ENCODE assay signal across 10 cellular contexts in the genomic region with DNA sequence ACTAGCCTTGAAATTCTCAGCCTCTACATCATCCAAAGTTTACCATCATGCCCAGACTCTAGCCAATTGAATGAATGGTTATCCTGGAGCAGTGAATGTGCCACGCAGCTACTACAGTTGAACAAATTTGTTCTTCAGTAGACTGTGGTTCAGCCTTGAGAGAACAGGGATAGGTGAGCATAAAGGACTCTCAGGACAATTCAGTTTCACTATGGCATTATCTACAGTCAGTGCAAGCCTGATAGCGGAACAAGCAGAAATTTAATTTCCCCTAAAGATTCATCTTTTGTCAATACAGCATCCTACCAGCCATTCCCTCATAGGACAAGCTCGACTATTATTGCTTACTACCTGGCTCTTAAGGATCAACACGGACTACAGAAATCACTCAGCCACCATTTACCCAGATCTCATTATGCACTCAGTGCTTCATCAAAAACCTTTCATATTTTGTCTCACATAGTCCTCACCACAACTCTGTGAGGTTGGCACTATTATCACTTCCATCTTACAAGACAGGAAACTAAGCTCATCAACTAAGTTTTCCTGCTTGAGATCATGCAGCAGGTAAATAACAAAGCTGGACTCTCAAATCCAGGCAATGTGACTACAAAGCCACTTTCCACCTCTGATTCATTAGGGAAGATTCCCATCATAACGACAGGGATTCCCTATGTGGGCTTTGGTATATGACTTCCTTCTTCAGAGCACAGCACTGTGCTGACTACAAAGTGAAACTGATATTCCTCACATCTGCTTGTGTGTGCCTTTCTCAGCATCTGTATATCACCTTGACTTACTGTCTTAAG.
DNase-seq lines count a peak whose midpoint lies in the region; ATAC-seq and TF ChIP-seq lines count a peak whose summit lies in the region.
"Had no signal": no experiment of that assay in that cellular context is flagged by ENCODE, and none has a peak within 500 bp of the region (broad histone marks: within the 10 kb centered on the region; RNA-seq: fewer than 3 reads in every experiment).

No MANE protein-coding gene starts in this region.

- H3K36me3 ChIP-seq in mucosa of descending colon (ENCODE audit: low read depth) = no peaks in the 10 kb centered on the region

- TF ChIP-seq CTCF in mucosa of descending colon (IDR thresholded peaks at IDR 0.05) = no peak
- TF ChIP-seq CTCF in WTC11 (IDR thresholded peaks at IDR 0.05) = no peak

- H3K4me1 ChIP-seq in mucosa of descending colon (ENCODE audit: low read depth) = no peaks in the 10 kb centered on the region

- ATAC-seq in GM18870 (IDR thresholded peaks at IDR 0.05; ENCODE audit: unreplicated experiment) (peak; percentile 87), GM21717 (IDR thresholded peaks at IDR 0.05; ENCODE audit: unreplicated experiment) (peak; percentile 96), HG03520 (IDR thresholded peaks at IDR 0.05; ENCODE audit: unreplicated experiment) (peak; percentile 81), mucosa of descending colon (peak; percentile 67), WTC11 (no peak)

- no peaks in the 10 kb centered on the region for H3K36me3 Mint-ChIP-seq in WTC11

- no peak for DNase-seq in mucosa of descending colon
- DNase-seq in COLO829 (ENCODE audit: low spot score) = no peak
- no peak for DNase-seq in WTC11 (ENCODE audit: low spot score)
- DNase-seq in stimulated activated CD4-positive, alpha-beta T cell treated with anti-CD3 and anti-CD28 coated beads, Interleukin-4, amount 100 ng/mL, for 1 hour = no peak
- DNase-seq in mucosa of gallbladder (ENCODE audit: low spot score) = no peak
- DNase-seq: activated B cell treated with CpG ODN at 0.5 μM for 24 hours, mesenchymal stem cell had no signal

- no peak overlapping the region for H3K4me3 ChIP-seq in mucosa of descending colon

- 0 out of 2 replicates have a peak, but pooled peaks cover 3% of the 10 kb centered on the region for H3K9me3 Mint-ChIP-seq in WTC11
- H3K9me3 Mint-ChIP-seq: activated B cell treated with CpG ODN at 0.5 μM for 24 hours had no signal

- H3K9me3 ChIP-seq in mucosa of descending colon = no peaks in the 10 kb centered on the region

- POLR2A ChIA-PET in WTC11 (lab: Charles Lee) = no interaction called here

- H3K27ac Mint-ChIP-seq in WTC11 = no peak overlapping the region
- H3K27ac Mint-ChIP-seq: activated B cell treated with CpG ODN at 0.5 μM for 24 hours had no signal

- CTCF ChIA-PET in WTC11 (lab: Charles Lee) = no interaction called here

- no peaks in the 10 kb centered on the region for H3K27me3 Mint-ChIP-seq in WTC11 (ENCODE audit: low read depth)
- H3K27me3 Mint-ChIP-seq: activated B cell treated with CpG ODN at 0.5 μM for 24 hours had no signal

- intact Hi-C loops in mucosa of descending colon (cut with DNase I, micrococcal nuclease) = no loop called here

- no peak overlapping the region for H3K4me3 Mint-ChIP-seq in WTC11
- H3K4me3 Mint-ChIP-seq: activated B cell treated with CpG ODN at 0.5 μM for 24 hours had no signal

- no peaks in the 10 kb centered on the region for H3K4me1 Mint-ChIP-seq in WTC11
- H3K4me1 Mint-ChIP-seq: activated B cell treated with CpG ODN at 0.5 μM for 24 hours had no signal

TF ChIP-seq in WTC11, 78 proteins besides CTCF, POLR2A, EP300 and RAD21:
- TF ChIP-seq, protein P1, sequence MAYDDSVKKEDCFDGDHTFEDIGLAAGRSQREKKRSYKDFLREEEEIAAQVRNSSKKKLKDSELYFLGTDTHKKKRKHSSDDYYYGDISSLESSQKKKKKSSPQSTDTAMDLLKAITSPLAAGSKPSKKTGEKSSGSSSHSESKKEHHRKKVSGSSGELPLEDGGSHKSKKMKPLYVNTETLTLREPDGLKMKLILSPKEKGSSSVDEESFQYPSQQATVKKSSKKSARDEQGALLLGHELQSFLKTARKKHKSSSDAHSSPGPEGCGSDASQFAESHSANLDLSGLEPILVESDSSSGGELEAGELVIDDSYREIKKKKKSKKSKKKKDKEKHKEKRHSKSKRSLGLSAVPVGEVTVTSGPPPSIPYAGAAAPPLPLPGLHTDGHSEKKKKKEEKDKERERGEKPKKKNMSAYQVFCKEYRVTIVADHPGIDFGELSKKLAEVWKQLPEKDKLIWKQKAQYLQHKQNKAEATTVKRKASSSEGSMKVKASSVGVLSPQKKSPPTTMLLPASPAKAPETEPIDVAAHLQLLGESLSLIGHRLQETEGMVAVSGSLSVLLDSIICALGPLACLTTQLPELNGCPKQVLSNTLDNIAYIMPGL (CRISPR knock-in tag; IDR thresholded peaks at IDR 0.05) = no peak
- TF ChIP-seq RELA (CRISPR knock-in tag; IDR thresholded peaks at IDR 0.05; ENCODE audit: borderline replicate concordance) = no peak
- no peak for TF ChIP-seq CBFB (CRISPR knock-in tag; IDR thresholded peaks at IDR 0.05; ENCODE audit: low read depth)
- no peak for TF ChIP-seq MYBL2 (CRISPR knock-in tag; IDR thresholded peaks at IDR 0.05)
- no peak for TF ChIP-seq ZNF219 (CRISPR knock-in tag; IDR thresholded peaks at IDR 0.05; ENCODE audit: borderline replicate concordance)
- TF ChIP-seq, protein P2, sequence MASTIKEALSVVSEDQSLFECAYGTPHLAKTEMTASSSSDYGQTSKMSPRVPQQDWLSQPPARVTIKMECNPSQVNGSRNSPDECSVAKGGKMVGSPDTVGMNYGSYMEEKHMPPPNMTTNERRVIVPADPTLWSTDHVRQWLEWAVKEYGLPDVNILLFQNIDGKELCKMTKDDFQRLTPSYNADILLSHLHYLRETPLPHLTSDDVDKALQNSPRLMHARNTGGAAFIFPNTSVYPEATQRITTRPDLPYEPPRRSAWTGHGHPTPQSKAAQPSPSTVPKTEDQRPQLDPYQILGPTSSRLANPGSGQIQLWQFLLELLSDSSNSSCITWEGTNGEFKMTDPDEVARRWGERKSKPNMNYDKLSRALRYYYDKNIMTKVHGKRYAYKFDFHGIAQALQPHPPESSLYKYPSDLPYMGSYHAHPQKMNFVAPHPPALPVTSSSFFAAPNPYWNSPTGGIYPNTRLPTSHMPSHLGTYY (CRISPR knock-in tag; IDR thresholded peaks at IDR 0.05) = no peak
- TF ChIP-seq NFYB (CRISPR knock-in tag; conservative IDR thresholded peaks at IDR 0.05; ENCODE audit: low read depth) = no peak
- TF ChIP-seq NR2C2 (CRISPR knock-in tag; IDR thresholded peaks at IDR 0.05) = no peak
- TF ChIP-seq RORB (CRISPR knock-in tag; IDR thresholded peaks at IDR 0.05) = no peak
- TF ChIP-seq, protein P3, sequence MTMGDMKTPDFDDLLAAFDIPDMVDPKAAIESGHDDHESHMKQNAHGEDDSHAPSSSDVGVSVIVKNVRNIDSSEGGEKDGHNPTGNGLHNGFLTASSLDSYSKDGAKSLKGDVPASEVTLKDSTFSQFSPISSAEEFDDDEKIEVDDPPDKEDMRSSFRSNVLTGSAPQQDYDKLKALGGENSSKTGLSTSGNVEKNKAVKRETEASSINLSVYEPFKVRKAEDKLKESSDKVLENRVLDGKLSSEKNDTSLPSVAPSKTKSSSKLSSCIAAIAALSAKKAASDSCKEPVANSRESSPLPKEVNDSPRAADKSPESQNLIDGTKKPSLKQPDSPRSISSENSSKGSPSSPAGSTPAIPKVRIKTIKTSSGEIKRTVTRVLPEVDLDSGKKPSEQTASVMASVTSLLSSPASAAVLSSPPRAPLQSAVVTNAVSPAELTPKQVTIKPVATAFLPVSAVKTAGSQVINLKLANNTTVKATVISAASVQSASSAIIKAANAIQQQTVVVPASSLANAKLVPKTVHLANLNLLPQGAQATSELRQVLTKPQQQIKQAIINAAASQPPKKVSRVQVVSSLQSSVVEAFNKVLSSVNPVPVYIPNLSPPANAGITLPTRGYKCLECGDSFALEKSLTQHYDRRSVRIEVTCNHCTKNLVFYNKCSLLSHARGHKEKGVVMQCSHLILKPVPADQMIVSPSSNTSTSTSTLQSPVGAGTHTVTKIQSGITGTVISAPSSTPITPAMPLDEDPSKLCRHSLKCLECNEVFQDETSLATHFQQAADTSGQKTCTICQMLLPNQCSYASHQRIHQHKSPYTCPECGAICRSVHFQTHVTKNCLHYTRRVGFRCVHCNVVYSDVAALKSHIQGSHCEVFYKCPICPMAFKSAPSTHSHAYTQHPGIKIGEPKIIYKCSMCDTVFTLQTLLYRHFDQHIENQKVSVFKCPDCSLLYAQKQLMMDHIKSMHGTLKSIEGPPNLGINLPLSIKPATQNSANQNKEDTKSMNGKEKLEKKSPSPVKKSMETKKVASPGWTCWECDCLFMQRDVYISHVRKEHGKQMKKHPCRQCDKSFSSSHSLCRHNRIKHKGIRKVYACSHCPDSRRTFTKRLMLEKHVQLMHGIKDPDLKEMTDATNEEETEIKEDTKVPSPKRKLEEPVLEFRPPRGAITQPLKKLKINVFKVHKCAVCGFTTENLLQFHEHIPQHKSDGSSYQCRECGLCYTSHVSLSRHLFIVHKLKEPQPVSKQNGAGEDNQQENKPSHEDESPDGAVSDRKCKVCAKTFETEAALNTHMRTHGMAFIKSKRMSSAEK (CRISPR knock-in tag; IDR thresholded peaks at IDR 0.05; ENCODE audit: borderline replicate concordance) = no peak
- TF ChIP-seq, protein P4, sequence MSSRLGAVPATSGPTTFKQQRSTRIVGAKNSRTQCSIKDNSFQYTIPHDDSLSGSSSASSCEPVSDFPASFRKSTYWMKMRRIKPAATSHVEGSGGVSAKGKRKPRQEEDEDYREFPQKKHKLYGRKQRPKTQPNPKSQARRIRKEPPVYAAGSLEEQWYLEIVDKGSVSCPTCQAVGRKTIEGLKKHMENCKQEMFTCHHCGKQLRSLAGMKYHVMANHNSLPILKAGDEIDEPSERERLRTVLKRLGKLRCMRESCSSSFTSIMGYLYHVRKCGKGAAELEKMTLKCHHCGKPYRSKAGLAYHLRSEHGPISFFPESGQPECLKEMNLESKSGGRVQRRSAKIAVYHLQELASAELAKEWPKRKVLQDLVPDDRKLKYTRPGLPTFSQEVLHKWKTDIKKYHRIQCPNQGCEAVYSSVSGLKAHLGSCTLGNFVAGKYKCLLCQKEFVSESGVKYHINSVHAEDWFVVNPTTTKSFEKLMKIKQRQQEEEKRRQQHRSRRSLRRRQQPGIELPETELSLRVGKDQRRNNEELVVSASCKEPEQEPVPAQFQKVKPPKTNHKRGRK (CRISPR knock-in tag; IDR thresholded peaks at IDR 0.05; ENCODE audit: borderline replicate concordance) = no peak
- TF ChIP-seq CREM (CRISPR knock-in tag; IDR thresholded peaks at IDR 0.05) = no peak
- TF ChIP-seq SP1 (CRISPR knock-in tag; conservative IDR thresholded peaks at IDR 0.05) = no peak
- TF ChIP-seq ZNF232 (CRISPR knock-in tag; IDR thresholded peaks at IDR 0.05) = no peak
- TF ChIP-seq ELF4 (CRISPR knock-in tag; IDR thresholded peaks at IDR 0.05; ENCODE audit: low read depth) = no peak
- no peak for TF ChIP-seq OVOL2 (CRISPR knock-in tag; IDR thresholded peaks at IDR 0.05; ENCODE audit: borderline replicate concordance)
- TF ChIP-seq GABPB1 (CRISPR knock-in tag; IDR thresholded peaks at IDR 0.05) = no peak
